In genomic region chr11:106956887-106957505, GRCh38 we compare ENCODE assay signal across 22 cellular contexts.
DNase-seq lines count a peak whose midpoint lies in the region; ATAC-seq and TF ChIP-seq lines count a peak whose summit lies in the region.
"Had no signal": no experiment of that assay in that cellular context is flagged by ENCODE, and none has a peak within 500 bp of the region (broad histone marks: within the 10 kb centered on the region; RNA-seq: fewer than 3 reads in every experiment).

No MANE protein-coding gene starts in this region.

- no peaks in the 10 kb centered on the region for H3K79me2 ChIP-seq in GM23338 (replicated peaks; ENCODE audit: insufficient read depth)

- no peak overlapping the region for H3K27ac ChIP-seq in GM23338 (ENCODE audit: low read depth)
- H3K27ac ChIP-seq in mesenchymal stem cell (ENCODE audit: low read length, poor library complexity, severe bottlenecking), result no peak overlapping the region
- H3K27ac ChIP-seq: epithelial cell of prostate, heart right ventricle, sigmoid colon, thyroid gland had no signal

- peaks cover 6% of the 10 kb centered on the region for H3K27me3 Mint-ChIP-seq in GM23338 (ENCODE audit: insufficient read depth, low read depth, poor library complexity)
- H3K27me3 Mint-ChIP-seq in activated CD4-positive, alpha-beta memory T cell treated with anti-CD3 and anti-CD28 coated beads for 36 hours, result no peaks in the 10 kb centered on the region
- H3K27me3 Mint-ChIP-seq: activated CD8-positive, alpha-beta T cell treated with anti-CD3 and anti-CD28 coated beads for 36 hours; activated naive CD8-positive, alpha-beta T cell treated with anti-CD3 and anti-CD28 coated beads, Interleukin-2, amount 10 ng/mL, durations not matched to agents 7 days and 5 days; stimulated activated naive CD8-positive, alpha-beta T cell treated with anti-CD3 and anti-CD28 coated beads, Interleukin-15, Interleukin-2, amounts not matched to agents 100 ng/mL and 50 ng/mL, for 24 hours had no signal

- H3K4me2 ChIP-seq in GM23338, result peak overlapping the region; percentile 42; the same call in 1 of the 2 replicates
- no peak overlapping the region for H3K4me2 ChIP-seq in mesenchymal stem cell (ENCODE audit: low read length, poor library complexity, severe bottlenecking)

- H2AK5ac ChIP-seq in mesenchymal stem cell (ENCODE audit: low read length, severe bottlenecking), result no peak overlapping the region

- peak overlapping the region; percentile 12 for H2BK15ac ChIP-seq in mesenchymal stem cell (ENCODE audit: low read depth, poor library complexity, severe bottlenecking)

- peak; percentile 80 for ATAC-seq in GM23338
- ATAC-seq in left colon, result no peak
- ATAC-seq: activated CD8-positive, alpha-beta T cell treated with anti-CD3 and anti-CD28 coated beads for 36 hours; heart right ventricle had no signal

- intact Hi-C loops in activated CD4-positive, alpha-beta memory T cell treated with anti-CD3 and anti-CD28 coated beads for 36 hours (cut with micrococcal nuclease), result no loop called here
- intact Hi-C loops in left colon (cut with DNase I, micrococcal nuclease), result no loop called here

- H3K4me3 ChIP-seq in GM23338 (no peak overlapping the region), mesenchymal stem cell (ENCODE audit: insufficient read depth in 1 of 2, low read depth in 1 of 2, low read length in 2 of 2) (no peak overlapping the region)
- H3K4me3 ChIP-seq: heart right ventricle, sigmoid colon, thyroid gland had no signal

- H4K91ac ChIP-seq in mesenchymal stem cell (ENCODE audit: low read length), result peak overlapping the region; percentile 78

- no peaks in the 10 kb centered on the region for H4K20me1 ChIP-seq in GM23338 (replicated peaks; ENCODE audit: insufficient read depth)

- no peak overlapping the region for H2BK120ac ChIP-seq in mesenchymal stem cell (ENCODE audit: low read depth, low read length)

- H2AFZ ChIP-seq in GM23338 (peak overlapping the region; percentile 73), mesenchymal stem cell (ENCODE audit: low read depth, low read length) (no peak overlapping the region)

- WGBS in mesenchymal stem cell, result 79% methylated on average over 8 of the region's 8 CpGs

- no peak overlapping the region for H3K23ac ChIP-seq in mesenchymal stem cell (ENCODE audit: low read length in 2 of 2)

- peak overlapping the region in 1 of 2 experiments; percentile 20 for H3K14ac ChIP-seq in mesenchymal stem cell (ENCODE audit: low read length in 2 of 2)

- no peaks in the 10 kb centered on the region for H3K79me1 ChIP-seq in mesenchymal stem cell (replicated peaks; ENCODE audit: low read length, poor library complexity, severe bottlenecking)

- H3F3A ChIP-seq in GM23338 (replicated peaks; ENCODE audit: low read depth), result no peaks in the 10 kb centered on the region

- no peak overlapping the region for H3K4ac ChIP-seq in mesenchymal stem cell (ENCODE audit: low read depth in 1 of 2, low read length in 2 of 2)

- no peaks in the 10 kb centered on the region for H3K9me3 ChIP-seq in mesenchymal stem cell (ENCODE audit: control insufficient read depth, low read length)
- H3K9me3 ChIP-seq: heart right ventricle, sigmoid colon, thyroid gland had no signal

- H3K4me1 ChIP-seq in GM23338 (ENCODE audit: insufficient read depth), result peaks cover 35% of the 10 kb centered on the region
- H3K4me1 ChIP-seq in mesenchymal stem cell (ENCODE audit: control insufficient read depth, insufficient read depth, low read depth, low read length), result peaks cover 11% of the 10 kb centered on the region
- H3K4me1 ChIP-seq: sigmoid colon had no signal

- peak overlapping the region in 1 of 2 experiments; percentile 59 for H3K18ac ChIP-seq in mesenchymal stem cell (ENCODE audit: low read depth in 1 of 2, low read length in 2 of 2)

- DNase-seq in GM23338 (ENCODE audit: low spot score) (peak; percentile 70), NCI-H524 (lab: John Stamatoyannopoulos, UW) (peak; percentile 92 to 99), ecto neural progenitor cell (ENCODE audit: low spot score) (peak; percentile 60), mesenchymal stem cell (no peak), mesenteric fat pad (ENCODE audit: low spot score) (no peak), left colon (no peak)
- DNase-seq in activated CD4-positive, alpha-beta T cell treated with anti-CD3 and anti-CD28 coated beads for 4 hours, result no peak
- no peak for DNase-seq in activated CD4-positive, alpha-beta memory T cell treated with anti-CD3 and anti-CD28 coated beads for 36 hours
- DNase-seq: activated CD8-positive, alpha-beta T cell treated with anti-CD3 and anti-CD28 coated beads for 36 hours; activated effector memory CD4-positive, alpha-beta T cell treated with anti-CD3 and anti-CD28 coated beads, Interleukin-2, amount 50 U/mL, for 16 hours; activated naive CD8-positive, alpha-beta T cell treated with anti-CD3 and anti-CD28 coated beads, Interleukin-2, amount 10 ng/mL, durations not matched to agents 7 days and 5 days; GDM1; HCEC 1CT; NCI-H1048; NCI-H187 treated with DMSO at 0.1 percent for 48 hours; NCI-H774; sigmoid colon; T1000; thyroid gland had no signal

- no peaks in the 10 kb centered on the region for H3K36me3 ChIP-seq in GM23338 (ENCODE audit: insufficient read depth)
- peaks cover 0 to 3% of the 10 kb centered on the region in 2 experiments for H3K36me3 ChIP-seq in mesenchymal stem cell (ENCODE audit: control insufficient read depth in 1 of 2, insufficient read depth in 2 of 2, low read depth in 1 of 2, low read length in 2 of 2)
- H3K36me3 ChIP-seq: heart right ventricle, sigmoid colon, thyroid gland had no signal

- no peaks in the 10 kb centered on the region; the same call in 1 of the 2 replicates for H3K9me2 ChIP-seq in GM23338 (ENCODE audit: insufficient read depth)

- CTCF ChIA-PET in activated CD4-positive, alpha-beta memory T cell treated with anti-CD3 and anti-CD28 coated beads for 36 hours (lab: Charles Lee), result no interaction called here

- peaks cover 22% of the 10 kb centered on the region; the same call in 2 of the 3 replicates for H3K36me3 Mint-ChIP-seq in GM23338 (ENCODE audit: low read depth)
- no peaks in the 10 kb centered on the region for H3K36me3 Mint-ChIP-seq in activated CD4-positive, alpha-beta memory T cell treated with anti-CD3 and anti-CD28 coated beads for 36 hours
- H3K36me3 Mint-ChIP-seq: activated naive CD8-positive, alpha-beta T cell treated with anti-CD3 and anti-CD28 coated beads, Interleukin-2, amount 10 ng/mL, durations not matched to agents 7 days and 5 days had no signal

- peaks cover 58% of the 10 kb centered on the region for H3K4me1 Mint-ChIP-seq in GM23338
- H3K4me1 Mint-ChIP-seq in activated CD4-positive, alpha-beta memory T cell treated with anti-CD3 and anti-CD28 coated beads for 36 hours (ENCODE audit: low read depth), result no peaks in the 10 kb centered on the region
- H3K4me1 Mint-ChIP-seq: activated naive CD8-positive, alpha-beta T cell treated with anti-CD3 and anti-CD28 coated beads, Interleukin-2, amount 10 ng/mL, durations not matched to agents 7 days and 5 days had no signal

- H3K27me3 ChIP-seq in GM23338 (ENCODE audit: insufficient read depth) (no peaks in the 10 kb centered on the region), mesenchymal stem cell (ENCODE audit: control insufficient read depth in 1 of 2, insufficient read depth in 1 of 2, low read length in 2 of 2) (no peaks in the 10 kb centered on the region)
- H3K27me3 ChIP-seq: heart right ventricle, sigmoid colon, thyroid gland had no signal

- peak overlapping the region in 1 of 2 experiments; percentile 31 for H2BK12ac ChIP-seq in mesenchymal stem cell (ENCODE audit: low read length in 2 of 2)

- H2BK5ac ChIP-seq in mesenchymal stem cell (ENCODE audit: low read depth, low read length, poor library complexity, severe bottlenecking), result no peak overlapping the region

- POLR2A ChIA-PET in activated CD4-positive, alpha-beta memory T cell treated with anti-CD3 and anti-CD28 coated beads for 36 hours (lab: Charles Lee), result no interaction called here

- H3K4me3 Mint-ChIP-seq in GM23338, result no peak overlapping the region
- no peak overlapping the region for H3K4me3 Mint-ChIP-seq in activated CD4-positive, alpha-beta memory T cell treated with anti-CD3 and anti-CD28 coated beads for 36 hours
- H3K4me3 Mint-ChIP-seq: activated CD8-positive, alpha-beta T cell treated with anti-CD3 and anti-CD28 coated beads for 36 hours; activated naive CD8-positive, alpha-beta T cell treated with anti-CD3 and anti-CD28 coated beads, Interleukin-2, amount 10 ng/mL, durations not matched to agents 7 days and 5 days; stimulated activated naive CD8-positive, alpha-beta T cell treated with anti-CD3 and anti-CD28 coated beads, Interleukin-15, Interleukin-2, amounts not matched to agents 100 ng/mL and 50 ng/mL, for 24 hours had no signal

- H3K9me3 Mint-ChIP-seq in GM23338, result peaks cover 22% of the 10 kb centered on the region
- H3K9me3 Mint-ChIP-seq in activated CD4-positive, alpha-beta memory T cell treated with anti-CD3 and anti-CD28 coated beads for 36 hours, result peaks cover 30% of the 10 kb centered on the region

- TF ChIP-seq CTCF in GM23338 (conservative IDR thresholded peaks at IDR 0.05; ENCODE audit: low read depth in 2 of 2), result no peak

- H3K9ac ChIP-seq in mesenchymal stem cell (ENCODE audit: low read length), result no peak overlapping the region

- H3K27ac Mint-ChIP-seq in GM23338, result no peak overlapping the region
- no peak overlapping the region for H3K27ac Mint-ChIP-seq in activated CD4-positive, alpha-beta memory T cell treated with anti-CD3 and anti-CD28 coated beads for 36 hours
- H3K27ac Mint-ChIP-seq: activated CD8-positive, alpha-beta T cell treated with anti-CD3 and anti-CD28 coated beads for 36 hours; activated naive CD8-positive, alpha-beta T cell treated with anti-CD3 and anti-CD28 coated beads, Interleukin-2, amount 10 ng/mL, durations not matched to agents 7 days and 5 days; stimulated activated naive CD8-positive, alpha-beta T cell treated with anti-CD3 and anti-CD28 coated beads, Interleukin-15, Interleukin-2, amounts not matched to agents 100 ng/mL and 50 ng/mL, for 24 hours had no signal

- peak overlapping the region; percentile 37 for H4K8ac ChIP-seq in mesenchymal stem cell (ENCODE audit: low read length)

TF ChIP-seq in GM23338, 12 proteins besides CTCF, POLR2A, EP300 and RAD21 (continues in another document):
- TF ChIP-seq CREB1 (CRISPR knock-in tag; IDR thresholded peaks at IDR 0.05; ENCODE audit: low read depth) (no peak), EZH2 (IDR thresholded peaks at IDR 0.05; ENCODE audit: low read depth, unreplicated experiment) (no peak)

Comparison
In these comparisons a context has a peak if more than half of its experiments do, and no peak if none do; other contexts are left out.
1. DNase-seq: peak in GM23338 (single experiment), NCI-H524 (2 of 2) and ecto neural progenitor cell (single experiment); none in mesenchymal stem cell (single experiment), activated CD4-positive, alpha-beta T cell treated with anti-CD3 and anti-CD28 coated beads for 4 hours (0 of 2), mesenteric fat pad (single experiment), activated CD4-positive, alpha-beta memory T cell treated with anti-CD3 and anti-CD28 coated beads for 36 hours (single experiment) and left colon (0 of 2).